8 cellular contexts compared by ENCODE assay signal in genomic region chr17:35170968-35171771, GRCh38. TPM values are rescaled to one million over a fixed set of nuclear protein-coding genes. Genes with fewer than 3 reads are reported as not detected.
DNase-seq lines count a peak whose midpoint lies in the region; ATAC-seq, FAIRE-seq and TF ChIP-seq lines count a peak whose summit lies in the region.

No MANE protein-coding gene starts in this region.

- H3K27me3 ChIP-seq in liver (ENCODE audit: control insufficient read depth in 4 of 4, insufficient read depth in 4 of 4, low read length in 3 of 4), result peaks cover 0 to 3% (median 0%) of the 10 kb centered on the region in 4 donors
- peaks cover 0 to 28% of the 10 kb centered on the region in 2 experiments; a peak in 4 of 5 replicates for H3K27me3 ChIP-seq in HepG2 (ENCODE audit: control insufficient read depth in 1 of 2, insufficient read depth in 2 of 2, low read length in 2 of 2)
- peaks cover 2% of the 10 kb centered on the region for H3K27me3 ChIP-seq in fibroblast of lung (ENCODE audit: control insufficient read depth, insufficient read depth, low read length)
- no peaks in the 10 kb centered on the region for H3K27me3 ChIP-seq in upper lobe of left lung

- TF ChIP-seq RAD21 in liver (IDR thresholded peaks at IDR 0.05) (peak; percentile 63 to 67), HepG2 (CRISPR knock-in tag; IDR thresholded peaks at IDR 0.05) (no peak)

- TF ChIP-seq CTCF in liver (IDR thresholded peaks at IDR 0.05; ENCODE audit: low read depth, low read length, missing input control) (no peak), HepG2 (CRISPR knock-in tag; IDR thresholded peaks at IDR 0.05) (no peak), WI38 (IDR thresholded peaks at IDR 0.05; ENCODE audit: low read depth, low read length) (0 out of 2 replicates have a peak, but pooled peaks have one; percentile 3), fibroblast of lung (conservative IDR thresholded peaks at IDR 0.05 in 1 of 2, IDR thresholded peaks at IDR 0.05 in 1 of 2; ENCODE audit: low read depth in 1 of 2, low read length in 2 of 2) (peak; percentile 14 to 23), upper lobe of left lung (IDR thresholded peaks at IDR 0.05) (peak in 4 of 6 experiments; percentile 23 to 54 (median 50))

- no peak overlapping the region for H3K4me2 ChIP-seq in HepG2 (ENCODE audit: low read depth, low read length)
- no peak overlapping the region for H3K4me2 ChIP-seq in fibroblast of lung (ENCODE audit: extremely low read depth, insufficient read depth, low read length)

- CTCF ChIA-PET in HepG2 (lab: Yijun Ruan, JAX; ENCODE audit: low intra/inter-chr PET ratio, low total read pairs), result no interaction called here

- H2AFZ ChIP-seq in HepG2 (ENCODE audit: low read length) (no peak overlapping the region), fibroblast of lung (ENCODE audit: low read length) (peak overlapping the region; percentile 67)

- H3K27ac ChIP-seq in liver (ENCODE audit: low read depth in 1 of 2, low read length in 2 of 2), result no peak overlapping the region
- H3K27ac ChIP-seq in HepG2 (ENCODE audit: extremely low read length, insufficient read depth, low read length), result no peak overlapping the region
- no peak overlapping the region for H3K27ac ChIP-seq in fibroblast of lung (ENCODE audit: insufficient read depth, low read length)
- no peak overlapping the region for H3K27ac ChIP-seq in upper lobe of left lung

- H3K4me1 ChIP-seq in liver (ENCODE audit: control insufficient read depth in 4 of 4, insufficient read depth in 4 of 4, low read length in 3 of 4) (peaks cover 0 to 2% (median 0%) of the 10 kb centered on the region in 4 donors), HepG2 (ENCODE audit: insufficient read depth, low read length) (no peaks in the 10 kb centered on the region), fibroblast of lung (ENCODE audit: control insufficient read depth, extremely low read depth, insufficient read depth, low read length) (no peaks in the 10 kb centered on the region), upper lobe of left lung (peaks cover 0 to 10% (median 7%) of the 10 kb centered on the region in 4 donors)

- 75% methylated on average over 18 of the region's 18 CpGs for WGBS in liver
- WGBS in HepG2 (ENCODE audit: low lambda C conversion rate), result 23% methylated on average over 17 of the region's 18 CpGs
- WGBS in upper lobe of left lung, 2 donors, result 73 to 78% methylated on average over 18 of the region's 18 CpGs

- TF ChIP-seq EP300 in HepG2 (IDR thresholded peaks at IDR 0.05; ENCODE audit: low read depth in 2 of 2, low read length in 2 of 2) (no peak), HepG2 (CRISPR knock-in tag; IDR thresholded peaks at IDR 0.05; ENCODE audit: borderline replicate concordance) (no peak), upper lobe of left lung (IDR thresholded peaks at IDR 0.05) (no peak)

- POLR2A ChIA-PET in HepG2 (lab: Yijun Ruan, JAX), result no interaction called here

- in situ Hi-C loops in HepG2 (cut with HindIII; ENCODE audit: extremely low pct_ligation_motif_present, low pct_unique_long_range_greater_than_20kb), result loop anchor here (10.0 kb wide), 1 partner anchor 364 kb away; the partner anchor contains the start of gene SLFN12L

- no peak for TF ChIP-seq POLR2A in HepG2 (IDR thresholded peaks at IDR 0.05; ENCODE audit: insufficient read depth in 1 of 2, low read depth in 2 of 2, low read length in 2 of 2)
- no peak for TF ChIP-seq POLR2A in upper lobe of left lung (IDR thresholded peaks at IDR 0.05)

- H3K9ac ChIP-seq in liver (ENCODE audit: low read depth in 1 of 2, low read length in 2 of 2) (no peak overlapping the region), HepG2 (ENCODE audit: insufficient read depth, low read depth, low read length) (no peak overlapping the region), fibroblast of lung (ENCODE audit: insufficient read depth, low read length) (no peak overlapping the region)

- H3K9me3 ChIP-seq in liver (ENCODE audit: control insufficient read depth in 4 of 4, low read length in 3 of 4), result no peaks in the 10 kb centered on the region
- no peaks in the 10 kb centered on the region for H3K9me3 ChIP-seq in HepG2 (ENCODE audit: low read length)
- no peaks in the 10 kb centered on the region for H3K9me3 ChIP-seq in fibroblast of lung (ENCODE audit: control insufficient read depth, insufficient read depth, low read depth, low read length)
- no peaks in the 10 kb centered on the region for H3K9me3 ChIP-seq in upper lobe of left lung

- DNase-seq in HepG2 (ENCODE audit: low spot score), result no peak
- DNase-seq in fibroblast of lung (ENCODE audit: low read depth in 2 of 2), result peak in 1 of 2 donors; percentile 56
- peak in 1 of 2 donors; percentile 40 for DNase-seq in upper lobe of left lung
- DNase-seq in COR-L47 (lab: John Stamatoyannopoulos, UW), result no peak
- no peak for DNase-seq in SHP77 treated with DMSO at 0.1 percent for 48 hours (lab: John Stamatoyannopoulos, UW)
- no peak for DNase-seq in NCI-H446 (lab: John Stamatoyannopoulos, UW)

- no peak for FAIRE-seq in HepG2 (lab: Jason Lieb, UNC)

- H3K79me2 ChIP-seq in HepG2 (ENCODE audit: insufficient read depth, low read length) (no peaks in the 10 kb centered on the region), fibroblast of lung (ENCODE audit: control insufficient read depth, insufficient read depth, low read length) (no peaks in the 10 kb centered on the region)

- no TSS peak for BruUV-seq in HepG2 (replicated peaks; lab: Mats Ljungman, UMichigan)

- ATAC-seq in HepG2 (no peak), upper lobe of left lung (ENCODE audit: low FRiP score in 2 of 2) (peak in 1 of 2 donors; percentile 39)

- H3K36me3 ChIP-seq in liver (ENCODE audit: control insufficient read depth in 4 of 4, insufficient read depth in 3 of 4, low read depth in 1 of 4, low read length in 3 of 4) (no peaks in the 10 kb centered on the region), HepG2 (replicated peaks in 1 of 2; ENCODE audit: control insufficient read depth in 1 of 2, insufficient read depth in 2 of 2, low read length in 2 of 2) (no peaks in the 10 kb centered on the region), fibroblast of lung (ENCODE audit: control insufficient read depth, insufficient read depth, low read length) (no peaks in the 10 kb centered on the region), upper lobe of left lung (no peaks in the 10 kb centered on the region)

- H3K4me3 ChIP-seq in liver (ENCODE audit: low read depth in 1 of 3, low read length in 3 of 3), result no peak overlapping the region
- H3K4me3 ChIP-seq in HepG2 (replicated peaks in 1 of 3; ENCODE audit: insufficient read depth in 1 of 3, low read depth in 2 of 3, low read length in 3 of 3), result no peak overlapping the region
- H3K4me3 ChIP-seq in WI38 (ENCODE audit: low read depth, low read length), result no peak overlapping the region
- H3K4me3 ChIP-seq in fibroblast of lung (replicated peaks in 1 of 4; ENCODE audit: control extremely low read depth in 1 of 4, insufficient read depth in 1 of 4, low read depth in 3 of 4, low read length in 4 of 4), result no peak overlapping the region
- H3K4me3 ChIP-seq in upper lobe of left lung, result no peak overlapping the region

- H4K20me1 ChIP-seq in HepG2 (ENCODE audit: insufficient read depth, low read length) (no peaks in the 10 kb centered on the region), fibroblast of lung (ENCODE audit: control insufficient read depth, extremely low read depth, insufficient read depth, low read length) (no peaks in the 10 kb centered on the region)

- intact Hi-C loops in HepG2 (cut with micrococcal nuclease; ENCODE audit: unreplicated experiment), result no loop called here

RNA-seq across cellular contexts. Expression of gene SLC35G3, which starts 23.0 kb away (rescaled TPM):
- total RNA-seq in liver (not detected), HepG2 (2016; rRNA removed; fragmentation: Illumina TruSeq; extraction: Trizol) (not detected in 2 replicates), fibroblast of lung (not detected in 2 replicates), upper lobe of left lung (not detected)
- polyA plus RNA-seq in liver (not detected), HepG2 (2011; rRNA removed) (not detected in 2 replicates), fibroblast of lung (not detected in 2 replicates)
- not detected in 2 replicates for total RNA-seq in HepG2 (2016; cell fraction: cytosol; rRNA removed; fragmentation: Illumina TruSeq; extraction: Trizol; ENCODE audit: low read depth)
- not detected in 2 replicates for total RNA-seq in HepG2 (2016; cell fraction: insoluble cytoplasmic fraction; rRNA removed; fragmentation: Illumina TruSeq; extraction: Trizol)
- not detected in 2 replicates for total RNA-seq in HepG2 (2016; cell fraction: membrane; rRNA removed; fragmentation: Illumina TruSeq; extraction: Trizol)
- not detected in 2 replicates for total RNA-seq in HepG2 (2016; cell fraction: nucleus; rRNA removed; fragmentation: Illumina TruSeq; extraction: Trizol)
- not detected in 2 replicates for polyA plus RNA-seq in HepG2 (2011; cell fraction: cytosol; rRNA removed)
- not detected in 2 replicates for polyA plus RNA-seq in HepG2 (2011; cell fraction: nucleus; rRNA removed)
- not detected in 2 replicates for polyA plus RNA-seq in HepG2 (2012)
- polyA plus RNA-seq in HepG2 (2016; cell fraction: cytosol; fragmentation: Illumina TruSeq; extraction: Trizol; ENCODE audit: low read depth), result not detected in 2 replicates
- not detected in 2 replicates for polyA plus RNA-seq in HepG2 (2016; cell fraction: insoluble cytoplasmic fraction; fragmentation: Illumina TruSeq; extraction: Trizol; ENCODE audit: low read depth)
- polyA plus RNA-seq in HepG2 (2016; cell fraction: membrane; fragmentation: Illumina TruSeq; extraction: Trizol; ENCODE audit: low read depth), result not detected in 2 replicates
- not detected in 2 replicates for polyA plus RNA-seq in HepG2 (2016; cell fraction: nucleus; fragmentation: Illumina TruSeq; extraction: Trizol; ENCODE audit: insufficient read depth, low read depth)
- polyA minus RNA-seq in HepG2 (2011; rRNA and poly(A)+ RNA removed; ENCODE audit: low replicate concordance), result not detected in 2 replicates
- not detected in 2 replicates for polyA minus RNA-seq in HepG2 (2011; cell fraction: cytosol; rRNA and poly(A)+ RNA removed)
- polyA minus RNA-seq in HepG2 (2011; cell fraction: nucleus; rRNA and poly(A)+ RNA removed), result not detected in 2 replicates
- not detected in 2 replicates for polyA plus RNA-seq in fibroblast of lung (2012)
- not detected in 2 replicates for polyA minus RNA-seq in fibroblast of lung (ENCODE audit: low replicate concordance)

RNA-seq across cellular contexts. Expression of gene UNC45B, which starts 23.6 kb away (rescaled TPM):
- total RNA-seq in liver, result under 1 TPM in 1 of 2 donors, not detected in 1; 0.09 TPM
- under 1 TPM in 1 of 2 donors, not detected in 1; 0.02 TPM for polyA plus RNA-seq in liver
- not detected in 2 replicates for total RNA-seq in HepG2 (2016; rRNA removed; fragmentation: Illumina TruSeq; extraction: Trizol)
- total RNA-seq in HepG2 (2016; cell fraction: cytosol; rRNA removed; fragmentation: Illumina TruSeq; extraction: Trizol; ENCODE audit: low read depth), result not detected in 2 replicates
- 0.02 TPM in 1 of 2 replicates, not detected in the other for total RNA-seq in HepG2 (2016; cell fraction: insoluble cytoplasmic fraction; rRNA removed; fragmentation: Illumina TruSeq; extraction: Trizol)
- not detected in 2 replicates for total RNA-seq in HepG2 (2016; cell fraction: membrane; rRNA removed; fragmentation: Illumina TruSeq; extraction: Trizol)
- not detected in 2 replicates for total RNA-seq in HepG2 (2016; cell fraction: nucleus; rRNA removed; fragmentation: Illumina TruSeq; extraction: Trizol)
- polyA plus RNA-seq in HepG2 (2011; rRNA removed), result 0.01 TPM in 1 of 2 replicates, not detected in the other
- polyA plus RNA-seq in HepG2 (2011; cell fraction: cytosol; rRNA removed), result not detected in 2 replicates
- not detected in 2 replicates for polyA plus RNA-seq in HepG2 (2011; cell fraction: nucleus; rRNA removed)
- polyA plus RNA-seq in HepG2 (2012), result not detected in 2 replicates
- not detected in 2 replicates for polyA plus RNA-seq in HepG2 (2016; cell fraction: cytosol; fragmentation: Illumina TruSeq; extraction: Trizol; ENCODE audit: low read depth)
- polyA plus RNA-seq in HepG2 (2016; cell fraction: insoluble cytoplasmic fraction; fragmentation: Illumina TruSeq; extraction: Trizol; ENCODE audit: low read depth), result not detected in 2 replicates
- polyA plus RNA-seq in HepG2 (2016; cell fraction: membrane; fragmentation: Illumina TruSeq; extraction: Trizol; ENCODE audit: low read depth), result not detected in 2 replicates
- not detected in 2 replicates for polyA plus RNA-seq in HepG2 (2016; cell fraction: nucleus; fragmentation: Illumina TruSeq; extraction: Trizol; ENCODE audit: insufficient read depth, low read depth)
- polyA minus RNA-seq in HepG2 (2011; rRNA and poly(A)+ RNA removed; ENCODE audit: low replicate concordance), result 0.02 TPM in 1 of 2 replicates, not detected in the other
- not detected in 2 replicates for polyA minus RNA-seq in HepG2 (2011; cell fraction: cytosol; rRNA and poly(A)+ RNA removed)
- not detected in 2 replicates for polyA minus RNA-seq in HepG2 (2011; cell fraction: nucleus; rRNA and poly(A)+ RNA removed)
- total RNA-seq in fibroblast of lung, result not detected in 2 replicates
- not detected in 2 replicates for polyA plus RNA-seq in fibroblast of lung
- not detected in 2 replicates for polyA plus RNA-seq in fibroblast of lung (2012)
- polyA minus RNA-seq in fibroblast of lung (ENCODE audit: low replicate concordance), result not detected in 2 replicates
- total RNA-seq in upper lobe of left lung, result under 1 TPM in 4 of 6 donors, not detected in 2; 0.10 to 0.61 (median 0.20) TPM

RNA-seq across cellular contexts. Expression of gene NLE1, which starts 29.1 kb away (rescaled TPM):
- total RNA-seq in liver (1 to 10 TPM; 5.6 to 7.7 TPM), HepG2 (2016; rRNA removed; fragmentation: Illumina TruSeq; extraction: Trizol) (34.5 and 35.5 TPM in 2 replicates), fibroblast of lung (20.5 and 22.3 TPM in 2 replicates), upper lobe of left lung (10 to 100 TPM in 5 of 6 donors, 1 to 10 TPM in 1; 6.7 to 14.6 (median 11.1) TPM)
- polyA plus RNA-seq in liver (1 to 10 TPM; 2.1 to 6.1 TPM), HepG2 (2011; rRNA removed) (20.3 and 21.4 TPM in 2 replicates), fibroblast of lung (9.4 and 10.9 TPM in 2 replicates)
- 12.2 and 15.9 TPM in 2 replicates for total RNA-seq in HepG2 (2016; cell fraction: cytosol; rRNA removed; fragmentation: Illumina TruSeq; extraction: Trizol; ENCODE audit: low read depth)
- total RNA-seq in HepG2 (2016; cell fraction: insoluble cytoplasmic fraction; rRNA removed; fragmentation: Illumina TruSeq; extraction: Trizol), result 34.4 and 35.7 TPM in 2 replicates
- 33.9 and 34.0 TPM in 2 replicates for total RNA-seq in HepG2 (2016; cell fraction: membrane; rRNA removed; fragmentation: Illumina TruSeq; extraction: Trizol)
- total RNA-seq in HepG2 (2016; cell fraction: nucleus; rRNA removed; fragmentation: Illumina TruSeq; extraction: Trizol), result 26.0 and 29.5 TPM in 2 replicates
- 19.2 and 31.0 TPM in 2 replicates for polyA plus RNA-seq in HepG2 (2011; cell fraction: cytosol; rRNA removed)
- polyA plus RNA-seq in HepG2 (2011; cell fraction: nucleus; rRNA removed), result 35.5 and 44.1 TPM in 2 replicates
- polyA plus RNA-seq in HepG2 (2012), result 14.4 and 16.4 TPM in 2 replicates
- polyA plus RNA-seq in HepG2 (2016; cell fraction: cytosol; fragmentation: Illumina TruSeq; extraction: Trizol; ENCODE audit: low read depth), result 15.8 and 16.0 TPM in 2 replicates
- 26.7 and 34.4 TPM in 2 replicates for polyA plus RNA-seq in HepG2 (2016; cell fraction: insoluble cytoplasmic fraction; fragmentation: Illumina TruSeq; extraction: Trizol; ENCODE audit: low read depth)
- polyA plus RNA-seq in HepG2 (2016; cell fraction: membrane; fragmentation: Illumina TruSeq; extraction: Trizol; ENCODE audit: low read depth), result 26.4 and 28.3 TPM in 2 replicates
- 31.3 and 31.9 TPM in 2 replicates for polyA plus RNA-seq in HepG2 (2016; cell fraction: nucleus; fragmentation: Illumina TruSeq; extraction: Trizol; ENCODE audit: insufficient read depth, low read depth)
- 41.5 and 66.5 TPM in 2 replicates for polyA minus RNA-seq in HepG2 (2011; rRNA and poly(A)+ RNA removed; ENCODE audit: low replicate concordance)
- polyA minus RNA-seq in HepG2 (2011; cell fraction: cytosol; rRNA and poly(A)+ RNA removed), result 15.8 and 17.7 TPM in 2 replicates
- polyA minus RNA-seq in HepG2 (2011; cell fraction: nucleus; rRNA and poly(A)+ RNA removed), result 23.1 and 26.3 TPM in 2 replicates
- 13.1 and 15.0 TPM in 2 replicates for polyA plus RNA-seq in fibroblast of lung (2012)
- polyA minus RNA-seq in fibroblast of lung (ENCODE audit: low replicate concordance), result 26.4 and 39.1 TPM in 2 replicates

RNA-seq across cellular contexts. Expression of gene FNDC8, which starts 49.8 kb away (rescaled TPM):
- total RNA-seq in liver (not detected), HepG2 (2016; rRNA removed; fragmentation: Illumina TruSeq; extraction: Trizol) (not detected in 2 replicates), fibroblast of lung (not detected in 2 replicates), upper lobe of left lung (not detected)
- polyA plus RNA-seq in liver (not detected), HepG2 (2011; rRNA removed) (not detected in 2 replicates), fibroblast of lung (not detected in 2 replicates)
- not detected in 2 replicates for total RNA-seq in HepG2 (2016; cell fraction: cytosol; rRNA removed; fragmentation: Illumina TruSeq; extraction: Trizol; ENCODE audit: low read depth)
- total RNA-seq in HepG2 (2016; cell fraction: insoluble cytoplasmic fraction; rRNA removed; fragmentation: Illumina TruSeq; extraction: Trizol), result not detected in 2 replicates
- total RNA-seq in HepG2 (2016; cell fraction: membrane; rRNA removed; fragmentation: Illumina TruSeq; extraction: Trizol), result not detected in 2 replicates
- not detected in 2 replicates for total RNA-seq in HepG2 (2016; cell fraction: nucleus; rRNA removed; fragmentation: Illumina TruSeq; extraction: Trizol)
- not detected in 2 replicates for polyA plus RNA-seq in HepG2 (2011; cell fraction: cytosol; rRNA removed)
- not detected in 2 replicates for polyA plus RNA-seq in HepG2 (2011; cell fraction: nucleus; rRNA removed)
- polyA plus RNA-seq in HepG2 (2012), result not detected in 2 replicates
- polyA plus RNA-seq in HepG2 (2016; cell fraction: cytosol; fragmentation: Illumina TruSeq; extraction: Trizol; ENCODE audit: low read depth), result not detected in 2 replicates
- not detected in 2 replicates for polyA plus RNA-seq in HepG2 (2016; cell fraction: insoluble cytoplasmic fraction; fragmentation: Illumina TruSeq; extraction: Trizol; ENCODE audit: low read depth)
- polyA plus RNA-seq in HepG2 (2016; cell fraction: membrane; fragmentation: Illumina TruSeq; extraction: Trizol; ENCODE audit: low read depth), result not detected in 2 replicates
- not detected in 2 replicates for polyA plus RNA-seq in HepG2 (2016; cell fraction: nucleus; fragmentation: Illumina TruSeq; extraction: Trizol; ENCODE audit: insufficient read depth, low read depth)
- polyA minus RNA-seq in HepG2 (2011; rRNA and poly(A)+ RNA removed; ENCODE audit: low replicate concordance), result not detected in 2 replicates
- polyA minus RNA-seq in HepG2 (2011; cell fraction: cytosol; rRNA and poly(A)+ RNA removed), result not detected in 2 replicates
- not detected in 2 replicates for polyA minus RNA-seq in HepG2 (2011; cell fraction: nucleus; rRNA and poly(A)+ RNA removed)
- polyA plus RNA-seq in fibroblast of lung (2012), result not detected in 2 replicates
- polyA minus RNA-seq in fibroblast of lung (ENCODE audit: low replicate concordance), result not detected in 2 replicates

RNA-seq across cellular contexts. Expression of gene RAD51D, which starts 51.5 kb away (rescaled TPM):
- total RNA-seq in liver (1 to 10 TPM; 3.8 to 6.1 TPM), HepG2 (2016; rRNA removed; fragmentation: Illumina TruSeq; extraction: Trizol) (12.9 and 13.1 TPM in 2 replicates), fibroblast of lung (9.8 and 12.6 TPM in 2 replicates), upper lobe of left lung (10 to 100 TPM in 2 of 6 donors, 1 to 10 TPM in 4; 3.5 to 14.7 (median 7.5) TPM)
- polyA plus RNA-seq in liver (1 to 10 TPM; 3.4 to 3.6 TPM), HepG2 (2011; rRNA removed) (6.4 and 6.7 TPM in 2 replicates), fibroblast of lung (15.1 and 15.6 TPM in 2 replicates)
- 4.8 and 5.6 TPM in 2 replicates for total RNA-seq in HepG2 (2016; cell fraction: cytosol; rRNA removed; fragmentation: Illumina TruSeq; extraction: Trizol; ENCODE audit: low read depth)
- total RNA-seq in HepG2 (2016; cell fraction: insoluble cytoplasmic fraction; rRNA removed; fragmentation: Illumina TruSeq; extraction: Trizol), result 11.5 and 13.5 TPM in 2 replicates
- total RNA-seq in HepG2 (2016; cell fraction: membrane; rRNA removed; fragmentation: Illumina TruSeq; extraction: Trizol), result 11.5 and 14.1 TPM in 2 replicates
- total RNA-seq in HepG2 (2016; cell fraction: nucleus; rRNA removed; fragmentation: Illumina TruSeq; extraction: Trizol), result 9.5 and 12.9 TPM in 2 replicates
- polyA plus RNA-seq in HepG2 (2011; cell fraction: cytosol; rRNA removed), result 5.1 and 5.5 TPM in 2 replicates
- polyA plus RNA-seq in HepG2 (2011; cell fraction: nucleus; rRNA removed), result 8.3 and 8.6 TPM in 2 replicates
- 3.8 and 4.0 TPM in 2 replicates for polyA plus RNA-seq in HepG2 (2012)
- polyA plus RNA-seq in HepG2 (2016; cell fraction: cytosol; fragmentation: Illumina TruSeq; extraction: Trizol; ENCODE audit: low read depth), result 5.2 and 6.5 TPM in 2 replicates
- polyA plus RNA-seq in HepG2 (2016; cell fraction: insoluble cytoplasmic fraction; fragmentation: Illumina TruSeq; extraction: Trizol; ENCODE audit: low read depth), result 11.4 and 12.4 TPM in 2 replicates
- polyA plus RNA-seq in HepG2 (2016; cell fraction: membrane; fragmentation: Illumina TruSeq; extraction: Trizol; ENCODE audit: low read depth), result 9.0 and 10.6 TPM in 2 replicates
- polyA plus RNA-seq in HepG2 (2016; cell fraction: nucleus; fragmentation: Illumina TruSeq; extraction: Trizol; ENCODE audit: insufficient read depth, low read depth), result 14.0 and 15.4 TPM in 2 replicates
- 15.5 and 26.7 TPM in 2 replicates for polyA minus RNA-seq in HepG2 (2011; rRNA and poly(A)+ RNA removed; ENCODE audit: low replicate concordance)
- 1.9 and 2.8 TPM in 2 replicates for polyA minus RNA-seq in HepG2 (2011; cell fraction: cytosol; rRNA and poly(A)+ RNA removed)
- 8.6 and 18.0 TPM in 2 replicates for polyA minus RNA-seq in HepG2 (2011; cell fraction: nucleus; rRNA and poly(A)+ RNA removed)
- polyA plus RNA-seq in fibroblast of lung (2012), result 12.3 and 13.9 TPM in 2 replicates
- polyA minus RNA-seq in fibroblast of lung (ENCODE audit: low replicate concordance), result 18.7 and 24.6 TPM in 2 replicates

Comparison
In these comparisons a context has a peak if more than half of its experiments do, and no peak if none do; other contexts are left out.
1. CTCF ChIP-seq: peak in WI38 (single experiment), fibroblast of lung (2 of 2) and upper lobe of left lung (4 of 6); none in liver (single experiment) and HepG2 (single experiment).